ENCODE assay signal across 16 cellular contexts in the genomic region with DNA sequence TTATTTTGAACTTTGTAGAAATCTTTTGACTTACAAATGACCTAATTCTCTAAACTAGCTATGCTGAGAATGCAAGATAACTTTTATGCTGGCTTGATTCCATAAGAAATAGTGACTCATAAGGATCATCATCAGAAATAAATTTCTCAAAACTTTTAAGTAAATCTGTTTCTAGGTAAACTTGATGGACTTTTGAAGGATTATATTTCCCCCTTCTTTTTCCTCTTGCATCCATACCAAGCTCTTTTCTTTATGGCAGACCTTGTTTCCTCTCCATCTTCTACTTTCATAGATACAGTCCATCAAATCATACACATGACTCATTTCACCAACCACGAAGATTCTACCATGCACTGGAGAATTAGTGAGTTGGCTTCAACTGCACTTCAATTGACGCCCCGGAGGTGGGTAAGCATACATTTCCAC.
DNase-seq lines count a peak whose midpoint lies in the region; ATAC-seq and TF ChIP-seq lines count a peak whose summit lies in the region.
"Had no signal": no experiment of that assay in that cellular context is flagged by ENCODE, and none has a peak within 500 bp of the region (broad histone marks: within the 10 kb centered on the region; RNA-seq: fewer than 3 reads in every experiment).

No MANE protein-coding gene starts in this region.

- TF ChIP-seq CTCF in epithelial cell of esophagus (IDR thresholded peaks at IDR 0.05; ENCODE audit: insufficient read depth, low read depth, low read length, missing control alignments) (no peak), retinal pigment epithelial cell (conservative IDR thresholded peaks at IDR 0.05; ENCODE audit: low read depth, low read length) (no peak)

- H3K4me3 ChIP-seq in epithelial cell of esophagus (ENCODE audit: low read length): no peak overlapping the region
- no peak overlapping the region for H3K4me3 ChIP-seq in retinal pigment epithelial cell (ENCODE audit: low read length)
- no peak overlapping the region for H3K4me3 ChIP-seq in SJCRH30
- H3K4me3 ChIP-seq: cardiac muscle cell had no signal

- DNase-seq in EH (ENCODE audit: low read depth) (peak; percentile 79), RPMI7951 (ENCODE audit: low read depth) (peak; percentile 61), epithelial cell of esophagus (ENCODE audit: low read depth) (peak; percentile 50), retinal pigment epithelial cell (ENCODE audit: low read depth) (peak; percentile 58), SJCRH30 (no peak), NK-92 (lab: John Stamatoyannopoulos, UW; ENCODE audit: unreplicated experiment) (no peak), GM19238 (ENCODE audit: insufficient read length, low spot score) (no peak)
- DNase-seq: activated naive CD4-positive, alpha-beta T cell; CD4-positive, CD25-positive, alpha-beta regulatory T cell; NCI-H187; NCI-H524 treated with DMSO at 0.1 percent for 48 hours; stimulated activated naive CD4-positive, alpha-beta T cell had no signal

- H3K4me1 ChIP-seq in SJCRH30: peaks cover 18% of the 10 kb centered on the region

- no peak overlapping the region for H3K27ac ChIP-seq in SJCRH30
- H3K27ac ChIP-seq: cardiac muscle cell, neutrophil had no signal

- ATAC-seq in HG03135 (IDR thresholded peaks at IDR 0.05; ENCODE audit: unreplicated experiment): no peak
- ATAC-seq: WTC11 had no signal

- H3K9me3 ChIP-seq in SJCRH30 (replicated peaks): 0 out of 2 replicates have a peak, but pooled peaks cover 6% of the 10 kb centered on the region
- H3K9me3 ChIP-seq: neutrophil had no signal

- no peaks in the 10 kb centered on the region for H3K27me3 ChIP-seq in SJCRH30

- H3K36me3 ChIP-seq in SJCRH30: no peaks in the 10 kb centered on the region
- H3K36me3 ChIP-seq: cardiac muscle cell, neutrophil had no signal

Comparison
In these comparisons a context has a peak if more than half of its experiments do, and no peak if none do; other contexts are left out.
1. DNase-seq: peak in EH (single experiment), RPMI7951 (single experiment), epithelial cell of esophagus (single experiment) and retinal pigment epithelial cell (single experiment); none in SJCRH30 (0 of 2), NK-92 (single experiment) and GM19238 (single experiment).